Comparison of ENCODE assay signal across 19 cellular contexts in genomic region chr2:138272524-138273210, GRCh38.
DNase-seq lines count a peak whose midpoint lies in the region; ATAC-seq and TF ChIP-seq lines count a peak whose summit lies in the region.
"Had no signal": no experiment of that assay in that cellular context is flagged by ENCODE, and none has a peak within 500 bp of the region (broad histone marks: within the 10 kb centered on the region; RNA-seq: fewer than 3 reads in every experiment).

No MANE protein-coding gene starts in this region.

- H3K9me3 ChIP-seq in HUES6 (ENCODE audit: control insufficient read depth, insufficient read depth, low read depth, low read length), result no peaks in the 10 kb centered on the region
- no peaks in the 10 kb centered on the region for H3K9me3 ChIP-seq in trophoblast cell (ENCODE audit: insufficient read depth, low read depth, low read length)
- H3K9me3 ChIP-seq: SJCRH30 had no signal

- DNase-seq in RWPE1 (ENCODE audit: low spot score), result no peak
- peak; percentile 42 for DNase-seq in iris pigment epithelial cell (ENCODE audit: low read depth)
- no peak for DNase-seq in trophoblast cell
- DNase-seq in activated CD8-positive, alpha-beta T cell treated with anti-CD3 and anti-CD28 coated beads, Interleukin-2, amount 10 ng/mL, durations not matched to agents 7 days and 5 days, result no peak
- no peak for DNase-seq in 8988T
- DNase-seq: AML-193, DMS79, H9, NCI-H1417 treated with DMSO at 0.1 percent for 48 hours, NCI-H1930, NCI-H226, NCI-H524, NCI-H82, PC-3, SJCRH30 had no signal

- H3K79me2 ChIP-seq in trophoblast cell (ENCODE audit: control insufficient read depth, insufficient read depth, low read length, poor library complexity), result no peaks in the 10 kb centered on the region

- H3K18ac ChIP-seq in trophoblast cell (ENCODE audit: low read length), result no peak overlapping the region

- no peak overlapping the region for H3K4me2 ChIP-seq in trophoblast cell (ENCODE audit: low read length)
- H3K4me2 ChIP-seq: KMS-11 had no signal

- no peak overlapping the region for H3K9ac ChIP-seq in HUES6 (ENCODE audit: low read length)
- H3K9ac ChIP-seq in trophoblast cell (ENCODE audit: low read length), result no peak overlapping the region
- H3K9ac ChIP-seq: KMS-11 had no signal

- H3K9me3 Mint-ChIP-seq in activated CD8-positive, alpha-beta T cell treated with anti-CD3 and anti-CD28 coated beads, Interleukin-2, amount 10 ng/mL, durations not matched to agents 7 days and 5 days (ENCODE audit: insufficient read depth), result no peaks in the 10 kb centered on the region

- H2AK5ac ChIP-seq in trophoblast cell (ENCODE audit: low read length), result no peak overlapping the region

- CTCF ChIA-PET in RWPE1 (lab: Yijun Ruan, JAX), result no interaction called here
- CTCF ChIA-PET in activated CD8-positive, alpha-beta T cell treated with anti-CD3 and anti-CD28 coated beads, Interleukin-2, amount 10 ng/mL, durations not matched to agents 7 days and 5 days (lab: Charles Lee), result no interaction called here

- H2BK5ac ChIP-seq in trophoblast cell (ENCODE audit: low read depth, low read length, poor library complexity), result peak overlapping the region; percentile 97

- H3K23ac ChIP-seq in trophoblast cell (ENCODE audit: low read length), result no peak overlapping the region

- H3K27ac Mint-ChIP-seq in activated CD8-positive, alpha-beta T cell treated with anti-CD3 and anti-CD28 coated beads, Interleukin-2, amount 10 ng/mL, durations not matched to agents 7 days and 5 days, result no peak overlapping the region

- H4K8ac ChIP-seq in trophoblast cell (ENCODE audit: low read depth, low read length), result no peak overlapping the region

- no peak for TF ChIP-seq CTCF in RWPE1 (conservative IDR thresholded peaks at IDR 0.05; ENCODE audit: low read depth)

- no peak overlapping the region for H3K4me3 Mint-ChIP-seq in activated CD8-positive, alpha-beta T cell treated with anti-CD3 and anti-CD28 coated beads, Interleukin-2, amount 10 ng/mL, durations not matched to agents 7 days and 5 days
- H3K4me3 Mint-ChIP-seq: H9 had no signal

- H4K12ac ChIP-seq in trophoblast cell (ENCODE audit: low read depth, low read length), result no peak overlapping the region

- H3K4ac ChIP-seq in trophoblast cell (ENCODE audit: low read depth, low read length), result no peak overlapping the region

- H3K79me1 ChIP-seq in trophoblast cell (ENCODE audit: low read length), result peaks cover 33% of the 10 kb centered on the region

- H3K27me3 ChIP-seq in HUES6 (ENCODE audit: control insufficient read depth, insufficient read depth, low read length) (no peaks in the 10 kb centered on the region), trophoblast cell (ENCODE audit: insufficient read depth, low read length) (no peaks in the 10 kb centered on the region)
- H3K27me3 ChIP-seq: SJCRH30 had no signal

- H3K27ac ChIP-seq in HUES6 (ENCODE audit: low read depth, low read length) (peak overlapping the region; percentile 11; the same call in 1 of the 2 replicates), RWPE1 (peak overlapping the region; percentile 7; the same call in 1 of the 2 replicates), trophoblast cell (ENCODE audit: low read depth, low read length) (peak overlapping the region; percentile 96)
- H3K27ac ChIP-seq: C4-2B, KMS-11, SJCRH30 had no signal

- peak overlapping the region; percentile 100 for H2BK12ac ChIP-seq in trophoblast cell (ENCODE audit: low read length)

- H3K27me3 Mint-ChIP-seq in activated CD8-positive, alpha-beta T cell treated with anti-CD3 and anti-CD28 coated beads, Interleukin-2, amount 10 ng/mL, durations not matched to agents 7 days and 5 days (ENCODE audit: low read depth), result no peaks in the 10 kb centered on the region

- H3K4me1 Mint-ChIP-seq in activated CD8-positive, alpha-beta T cell treated with anti-CD3 and anti-CD28 coated beads, Interleukin-2, amount 10 ng/mL, durations not matched to agents 7 days and 5 days (ENCODE audit: low read depth), result no peaks in the 10 kb centered on the region

- H3K36me3 ChIP-seq in HUES6 (ENCODE audit: control insufficient read depth, insufficient read depth, low read length) (no peaks in the 10 kb centered on the region), trophoblast cell (ENCODE audit: control insufficient read depth in 1 of 2, insufficient read depth in 2 of 2, low read length in 2 of 2) (no peaks in the 10 kb centered on the region)
- H3K36me3 ChIP-seq: SJCRH30 had no signal

- no CpG with 5 or more reads among the region's 4 CpGs for WGBS in trophoblast cell (ENCODE audit: extremely low coverage, insufficient coverage, insufficient read length)

- H3K4me1 ChIP-seq in HUES6 (ENCODE audit: control insufficient read depth, insufficient read depth, low read length), result peaks cover 52% of the 10 kb centered on the region
- peaks cover 4 to 9% of the 10 kb centered on the region in 2 experiments for H3K4me1 ChIP-seq in trophoblast cell (ENCODE audit: control insufficient read depth in 1 of 2, insufficient read depth in 2 of 2, low read length in 2 of 2)
- H3K4me1 ChIP-seq: SJCRH30 had no signal

- ATAC-seq in activated CD8-positive, alpha-beta T cell treated with anti-CD3 and anti-CD28 coated beads, Interleukin-2, amount 10 ng/mL, durations not matched to agents 7 days and 5 days, result no peak
- no peak for ATAC-seq in GM19455 (IDR thresholded peaks at IDR 0.05; ENCODE audit: unreplicated experiment)
- ATAC-seq: PC-3 had no signal

- H3K4me3 ChIP-seq in HUES6 (ENCODE audit: low read depth, low read length), result no peak overlapping the region
- no peak overlapping the region for H3K4me3 ChIP-seq in trophoblast cell (ENCODE audit: low read depth, low read length)
- H3K4me3 ChIP-seq: SJCRH30 had no signal

- peak overlapping the region; percentile 98 for H2BK120ac ChIP-seq in trophoblast cell (ENCODE audit: insufficient read depth, low read length, poor library complexity)

- POLR2A ChIA-PET in RWPE1 (lab: Yijun Ruan, JAX; ENCODE audit: low non-redundant PET), result no interaction called here
- POLR2A ChIA-PET in activated CD8-positive, alpha-beta T cell treated with anti-CD3 and anti-CD28 coated beads, Interleukin-2, amount 10 ng/mL, durations not matched to agents 7 days and 5 days (lab: Charles Lee), result no interaction called here

- H3K36me3 Mint-ChIP-seq in activated CD8-positive, alpha-beta T cell treated with anti-CD3 and anti-CD28 coated beads, Interleukin-2, amount 10 ng/mL, durations not matched to agents 7 days and 5 days (ENCODE audit: low read depth), result no peaks in the 10 kb centered on the region

- H3K14ac ChIP-seq in trophoblast cell (ENCODE audit: low read length), result no peak overlapping the region

- no peak overlapping the region for H2AFZ ChIP-seq in trophoblast cell (ENCODE audit: insufficient read depth, low read length, poor library complexity)

- H4K91ac ChIP-seq in trophoblast cell (ENCODE audit: low read depth, low read length), result peak overlapping the region; percentile 98

Comparison
In these comparisons a context has a peak if more than half of its experiments do, and no peak if none do; other contexts are left out.
1. H3K27ac ChIP-seq: peak in every context shown above with its lines; median percentile 96 in trophoblast cell; 11 in HUES6; 7 in RWPE1.